Comparison of ENCODE assay signal across 17 cellular contexts in the genomic region with DNA sequence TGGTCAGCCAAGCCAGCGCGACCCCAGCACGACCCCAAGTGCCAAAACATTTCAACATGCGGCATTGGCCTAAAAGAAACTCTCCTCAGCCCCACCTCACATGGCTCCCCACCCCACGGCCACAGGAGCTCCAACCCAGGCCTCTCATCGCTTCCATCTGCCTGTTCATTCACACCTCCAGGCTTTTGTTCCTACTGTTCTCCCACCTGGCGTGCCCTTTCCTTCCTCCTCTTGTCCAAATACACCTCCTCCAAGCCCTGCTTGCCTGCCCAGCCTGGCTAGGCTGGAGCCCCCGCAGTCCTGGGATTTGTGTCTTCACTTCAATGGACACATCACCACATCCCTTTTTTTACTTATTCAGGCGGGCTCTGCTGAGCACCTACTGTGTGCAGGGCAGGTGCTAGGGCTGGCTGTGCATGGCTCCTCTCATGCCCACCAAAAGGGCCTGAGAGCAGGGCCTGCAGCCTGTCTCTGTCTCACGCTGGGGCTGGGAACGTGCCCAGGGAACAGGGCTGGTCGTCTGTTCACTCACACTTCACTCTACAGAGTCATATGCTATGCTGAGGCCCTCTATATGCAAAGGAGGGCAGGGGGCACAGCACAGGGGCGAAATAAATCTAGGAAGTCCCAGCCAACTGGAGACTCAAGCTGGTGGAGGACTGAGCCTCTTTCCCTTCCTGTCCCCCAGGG.
A peak's percentile ranks its signal among the peaks of the same experiment; 100 is the strongest.
DNase-seq lines count a peak whose midpoint lies in the region.
"Had no signal": no experiment of that assay in that cellular context is flagged by ENCODE, and none has a peak within 500 bp of the region (broad histone marks: within the 10 kb centered on the region; RNA-seq: fewer than 3 reads in every experiment).

No MANE protein-coding gene starts in this region.

- peak; percentile 8 for DNase-seq in NCI-H1092 treated with DMSO at 0.1 percent for 48 hours (lab: John Stamatoyannopoulos, UW)
- DNase-seq in NCI-H1092 (lab: John Stamatoyannopoulos, UW), result no peak
- peak; percentile 98 for DNase-seq in G401 (ENCODE audit: low spot score)
- DNase-seq in NCI-H345 treated with DMSO at 0.1 percent for 48 hours (lab: John Stamatoyannopoulos, UW; ENCODE audit: unreplicated experiment), result peak; percentile 39
- DNase-seq in cerebellar nuclear complex (lab: John Stamatoyannopoulos, UW), result peak; percentile 54 to 89
- DNase-seq in NCI-H524 treated with DMSO at 0.1 percent for 48 hours (lab: John Stamatoyannopoulos, UW), result no peak
- no peak for DNase-seq in effector CD4-positive, alpha-beta T cell
- no peak for DNase-seq in stimulated activated CD4-positive, alpha-beta T cell treated with anti-CD3 and anti-CD28 coated beads, Interleukin-12 subunit alpha, Interleukin-12 subunit beta, amount 100 ng/mL, for 4 hours
- DNase-seq: 8988T; BE2C; Calu3; CD4-positive, alpha-beta T cell; HCEC 1CT; NCI-H1417 treated with DMSO at 0.1 percent for 48 hours; NCI-H2081 treated with DMSO at 0.1 percent for 48 hours; NCI-H526; PC-3 had no signal

- in situ Hi-C loops in G401 (cut with HindIII; ENCODE audit: low sequenced_read_pairs), result no loop called here

Comparison
In these comparisons a context has a peak if more than half of its experiments do, and no peak if none do; other contexts are left out.
1. DNase-seq: peak in NCI-H1092 treated with DMSO at 0.1 percent for 48 hours (single experiment), G401 (single experiment), NCI-H345 treated with DMSO at 0.1 percent for 48 hours (single experiment) and cerebellar nuclear complex (2 of 2); none in NCI-H1092 (single experiment), NCI-H524 treated with DMSO at 0.1 percent for 48 hours (single experiment), effector CD4-positive, alpha-beta T cell (single experiment) and stimulated activated CD4-positive, alpha-beta T cell treated with anti-CD3 and anti-CD28 coated beads, Interleukin-12 subunit alpha, Interleukin-12 subunit beta, amount 100 ng/mL, for 4 hours (single experiment).